10 cellular contexts compared by ENCODE assay signal in the genomic region with DNA sequence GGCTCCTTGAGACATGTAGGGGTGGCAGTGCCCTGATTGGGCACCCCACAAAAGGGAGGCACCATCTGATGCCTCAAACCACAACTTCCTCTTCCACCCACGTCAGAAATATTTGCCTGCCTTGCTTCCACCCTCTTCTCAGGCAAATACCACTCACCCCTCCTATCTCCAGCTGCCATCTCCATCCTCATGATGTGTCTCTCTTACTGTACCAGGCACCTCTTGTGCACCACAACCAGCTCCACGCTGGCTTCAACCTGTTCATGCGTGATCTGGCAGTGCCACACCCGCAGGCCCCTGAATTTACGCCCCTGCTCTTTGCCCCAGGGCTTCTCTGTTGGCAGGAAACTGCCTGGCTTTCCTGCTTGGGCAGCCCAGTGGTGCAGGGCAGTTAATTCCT.
DNase-seq lines count a peak whose midpoint lies in the region; ATAC-seq, FAIRE-seq and TF ChIP-seq lines count a peak whose summit lies in the region.
"Had no signal": no experiment of that assay in that cellular context is flagged by ENCODE, and none has a peak within 500 bp of the region (broad histone marks: within the 10 kb centered on the region; RNA-seq: fewer than 3 reads in every experiment).

No MANE protein-coding gene starts in this region.

- no peaks in the 10 kb centered on the region for H3K9me3 Mint-ChIP-seq in CD4-positive, alpha-beta T cell
- peaks cover 3% of the 10 kb centered on the region for H3K9me3 Mint-ChIP-seq in glutamatergic neuron (ENCODE audit: unreplicated experiment)

- no peak for TF ChIP-seq POLR2A in sigmoid colon (IDR thresholded peaks at IDR 0.05)

- ATAC-seq in CD4-positive, alpha-beta T cell (ENCODE audit: poor library complexity) = peak; percentile 91
- peak; percentile 61 for ATAC-seq in HG03060 (IDR thresholded peaks at IDR 0.05; ENCODE audit: low read depth, unreplicated experiment)
- ATAC-seq in HG02678 (IDR thresholded peaks at IDR 0.05; ENCODE audit: unreplicated experiment) = no peak
- ATAC-seq: Panc1 had no signal

- intact Hi-C loops in CD4-positive, alpha-beta T cell (cut with DNase I, micrococcal nuclease) = no loop called here
- intact Hi-C loops in sigmoid colon (cut with DNase I) = no loop called here
- intact Hi-C loops in A673 (cut with micrococcal nuclease; ENCODE audit: unreplicated experiment) = no loop called here

- WGBS in sigmoid colon, 2 donors = 11 to 24% methylated on average over 5 of the region's 5 CpGs

- no peaks in the 10 kb centered on the region for H3K36me3 ChIP-seq in sigmoid colon
- no peaks in the 10 kb centered on the region for H3K36me3 ChIP-seq in A673 (ENCODE audit: insufficient read depth, low read length, poor library complexity, severe bottlenecking)

- peaks cover 15% of the 10 kb centered on the region for H3K4me1 Mint-ChIP-seq in CD4-positive, alpha-beta T cell (ENCODE audit: low read depth)
- peaks cover 32% of the 10 kb centered on the region for H3K4me1 Mint-ChIP-seq in glutamatergic neuron (ENCODE audit: low read depth, unreplicated experiment)

- peaks cover 92% of the 10 kb centered on the region for H3K27me3 ChIP-seq in CD4-positive, alpha-beta T cell (ENCODE audit: control insufficient read depth, insufficient read depth, low read length)
- H3K27me3 ChIP-seq in sigmoid colon (no peaks in the 10 kb centered on the region), A673 (replicated peaks; ENCODE audit: insufficient read depth, low read depth, low read length, poor library complexity) (no peaks in the 10 kb centered on the region)

- H3K4me1 ChIP-seq in sigmoid colon = no peaks in the 10 kb centered on the region
- peaks cover 15% of the 10 kb centered on the region for H3K4me1 ChIP-seq in A673 (ENCODE audit: insufficient read depth, low read length, poor library complexity, severe bottlenecking)

- H3K27ac ChIP-seq in CD4-positive, alpha-beta T cell (ENCODE audit: low read depth, low read length) = no peak overlapping the region
- H3K27ac ChIP-seq in sigmoid colon = no peak overlapping the region
- H3K27ac ChIP-seq in A673 (ENCODE audit: low read depth, low read length, poor library complexity, severe bottlenecking) = no peak overlapping the region

- no peak overlapping the region for H3K27ac Mint-ChIP-seq in CD4-positive, alpha-beta T cell
- peak overlapping the region; percentile 31 for H3K27ac Mint-ChIP-seq in glutamatergic neuron (ENCODE audit: unreplicated experiment)

- no peaks in the 10 kb centered on the region for H3K36me3 Mint-ChIP-seq in CD4-positive, alpha-beta T cell (ENCODE audit: low read depth)
- H3K36me3 Mint-ChIP-seq in glutamatergic neuron (ENCODE audit: unreplicated experiment) = no peaks in the 10 kb centered on the region

- H3K4me3 Mint-ChIP-seq in CD4-positive, alpha-beta T cell = peak overlapping the region; percentile 18
- H3K4me3 Mint-ChIP-seq in glutamatergic neuron (ENCODE audit: unreplicated experiment) = no peak overlapping the region

- no peaks in the 10 kb centered on the region for H3K9me3 ChIP-seq in CD4-positive, alpha-beta T cell (ENCODE audit: control insufficient read depth, low read length)
- H3K9me3 ChIP-seq in sigmoid colon = no peaks in the 10 kb centered on the region
- no peaks in the 10 kb centered on the region for H3K9me3 ChIP-seq in A673 (ENCODE audit: low read depth, low read length, poor library complexity, severe bottlenecking)

- no peak for TF ChIP-seq EP300 in sigmoid colon (IDR thresholded peaks at IDR 0.05)

- no peak for FAIRE-seq in GM19239 (lab: Jason Lieb, UNC)
- FAIRE-seq: G401.6 had no signal

- peak in 3 of 10 experiments; percentile 3 to 64 (median 10) for DNase-seq in CD4-positive, alpha-beta T cell
- DNase-seq in T-helper 2 cell (peak in 3 of 5 experiments; percentile 11 to 83 (median 52)), glutamatergic neuron (no peak), sigmoid colon (no peak), GM19239 (ENCODE audit: insufficient read length, low spot score) (no peak), A673 (ENCODE audit: low spot score) (no peak)

- H3K4me3 ChIP-seq in sigmoid colon = no peak overlapping the region
- no peak overlapping the region for H3K4me3 ChIP-seq in A673 (ENCODE audit: low read depth, low read length, poor library complexity, severe bottlenecking)

- H3K27me3 Mint-ChIP-seq in CD4-positive, alpha-beta T cell = peaks cover 93% of the 10 kb centered on the region
- H3K27me3 Mint-ChIP-seq in glutamatergic neuron (ENCODE audit: unreplicated experiment) = peaks cover 3% of the 10 kb centered on the region

- no TSS peak for BruUV-seq in A673 (replicated peaks; lab: Mats Ljungman, UMichigan)

- no peak for TF ChIP-seq CTCF in CD4-positive, alpha-beta T cell (IDR thresholded peaks at IDR 0.05)
- no peak for TF ChIP-seq CTCF in glutamatergic neuron (IDR thresholded peaks at IDR 0.05; ENCODE audit: partially characterized antibody, unreplicated experiment)
- TF ChIP-seq CTCF in sigmoid colon (IDR thresholded peaks at IDR 0.05) = no peak
- TF ChIP-seq CTCF in A673 (conservative IDR thresholded peaks at IDR 0.05; ENCODE audit: low read depth, low read length) = no peak

- POLR2A ChIA-PET in CD4-positive, alpha-beta T cell (lab: Charles Lee) = interaction anchor here (1.1 kb wide), 1 partner anchor 9 kb away, joined by 3 read pairs; no protein-coding TSS in a partner anchor
- POLR2A ChIA-PET in A673 (lab: Charles Lee; ENCODE audit: low non-redundant PET) = no interaction called here

- CTCF ChIA-PET in CD4-positive, alpha-beta T cell (lab: Charles Lee) = no interaction called here
- CTCF ChIA-PET in A673 (lab: Charles Lee) = no interaction called here

Comparison
In these comparisons a context has a peak if more than half of its experiments do, and no peak if none do; other contexts are left out.
1. DNase-seq: peak in T-helper 2 cell (3 of 5); none in glutamatergic neuron (single experiment), sigmoid colon (single experiment), GM19239 (single experiment) and A673 (single experiment).